Comparison of ENCODE assay signal across 27 cellular contexts in genomic region chr10:22784668-22785067, GRCh38.
"Had no signal": no experiment of that assay in that cellular context is flagged by ENCODE, and none has a peak within 500 bp of the region (broad histone marks: within the 10 kb centered on the region; RNA-seq: fewer than 3 reads in every experiment).

No MANE protein-coding gene starts in this region.

- FAIRE-seq: endometrium had no signal

- H3K27me3 ChIP-seq: adrenal gland, body of pancreas had no signal

- H3K27ac ChIP-seq: adrenal gland, body of pancreas had no signal

- DNase-seq: activated CD4-positive, alpha-beta T cell treated with anti-CD3 and anti-CD28 coated beads for 4 hours; activated CD4-positive, alpha-beta T cell treated with anti-CD3 and anti-CD28 coated beads, Interleukin-2, amount 50 U/mL, for 1 hour; activated CD4-positive, alpha-beta T cell treated with anti-CD3 and anti-CD28 coated beads, Interleukin-2, amount 50 U/mL, for 48 hours; activated CD4-positive, CD25-positive, alpha-beta regulatory T cell; activated CD4-positive, CD25-positive, alpha-beta regulatory T cell treated with anti-CD3 and anti-CD28 coated beads, Interleukin-2, amount 50 U/mL, for 72 hours; activated CD8-positive, alpha-beta memory T cell treated with anti-CD3 and anti-CD28 coated beads for 24 hours; activated CD8-positive, alpha-beta T cell treated with anti-CD3 and anti-CD28 coated beads for 36 hours; activated effector memory CD4-positive, alpha-beta T cell treated with anti-CD3 and anti-CD28 coated beads, Interleukin-2, amount 50 U/mL, for 16 hours; activated naive CD4-positive, alpha-beta T cell treated with anti-CD3 and anti-CD28 coated beads for 36 hours; activated naive CD8-positive, alpha-beta T cell treated with anti-CD3 and anti-CD28 coated beads for 36 hours; activated naive CD8-positive, alpha-beta T cell treated with anti-CD3 and anti-CD28 coated beads, Interleukin-2, amount 50 U/mL, for 24 hours; activated T-cell treated with anti-CD3 and anti-CD28 coated beads, Interleukin-2, amount 50 U/mL, for 4 hours; adrenal gland; amygdala; aorta; body of pancreas; caudate nucleus; cortex of kidney; dermis blood vessel endothelial cell; effector CD4-positive, alpha-beta T cell; foreskin fibroblast; head of caudate nucleus; T-helper 1 cell; T-helper 17 cell; T1000 had no signal

- H3K4me1 ChIP-seq: adrenal gland had no signal

- H3K36me3 ChIP-seq: adrenal gland had no signal

- ATAC-seq: activated CD8-positive, alpha-beta T cell treated with anti-CD3 and anti-CD28 coated beads for 36 hours; activated naive CD8-positive, alpha-beta T cell treated with anti-CD3 and anti-CD28 coated beads, Interleukin-2, amount 50 U/mL, for 24 hours; body of pancreas; esophagus mucosa; T-helper 17 cell had no signal

- H3K4me3 ChIP-seq: adrenal gland, body of pancreas had no signal

- H3K9me3 ChIP-seq: adrenal gland, body of pancreas had no signal
